ENCODE assay signal across 8 cellular contexts in the genomic region with DNA sequence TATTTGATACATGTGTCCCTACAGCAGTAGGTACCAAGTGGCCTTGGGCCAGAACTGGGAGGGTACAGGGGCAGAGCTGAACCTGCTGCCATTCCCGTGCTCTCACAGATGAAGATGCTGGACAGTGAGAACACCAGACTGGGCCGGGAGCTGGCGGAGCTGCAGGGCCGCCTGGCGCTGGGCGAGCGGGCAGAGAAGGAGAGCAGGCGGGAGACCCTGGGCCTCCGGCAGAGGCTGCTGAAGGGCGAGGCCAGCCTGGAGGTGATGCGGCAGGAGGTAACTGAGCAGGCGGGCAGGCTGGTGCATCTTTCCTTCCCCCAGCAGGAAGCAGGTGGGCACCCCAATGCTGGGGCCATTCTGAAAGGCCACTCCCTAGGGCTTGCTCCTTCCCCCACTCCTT. TPM values are rescaled to one million over a fixed set of nuclear protein-coding genes. Genes with fewer than 3 reads are reported as not detected.
"Had no signal": no experiment of that assay in that cellular context is flagged by ENCODE, and none has a peak within 500 bp of the region (broad histone marks: within the 10 kb centered on the region; RNA-seq: fewer than 3 reads in every experiment).

No MANE protein-coding gene starts in this region.

- H3K27ac Mint-ChIP-seq: GM23338, HFFc6, IgD-negative memory B cell had no signal

- H3K4me3 Mint-ChIP-seq: GM23338, H9, HFFc6 had no signal

- DNase-seq: H9, HCEC 1CT, HFFc6, KBM-7 had no signal

- H3K36me3 Mint-ChIP-seq: IgD-negative memory B cell had no signal

- H3K27me3 Mint-ChIP-seq: IgD-negative memory B cell had no signal

- ATAC-seq: GM23338, HepG2 had no signal

- H3K9me3 Mint-ChIP-seq: GM23338, H9, HFFc6, IgD-negative memory B cell had no signal

RNA-seq across cellular contexts. Expression of gene MFAP2, which starts 21.9 kb away (rescaled TPM):
- total RNA-seq: HT1080 had no signal
